8 cellular contexts compared by ENCODE assay signal in the genomic region with DNA sequence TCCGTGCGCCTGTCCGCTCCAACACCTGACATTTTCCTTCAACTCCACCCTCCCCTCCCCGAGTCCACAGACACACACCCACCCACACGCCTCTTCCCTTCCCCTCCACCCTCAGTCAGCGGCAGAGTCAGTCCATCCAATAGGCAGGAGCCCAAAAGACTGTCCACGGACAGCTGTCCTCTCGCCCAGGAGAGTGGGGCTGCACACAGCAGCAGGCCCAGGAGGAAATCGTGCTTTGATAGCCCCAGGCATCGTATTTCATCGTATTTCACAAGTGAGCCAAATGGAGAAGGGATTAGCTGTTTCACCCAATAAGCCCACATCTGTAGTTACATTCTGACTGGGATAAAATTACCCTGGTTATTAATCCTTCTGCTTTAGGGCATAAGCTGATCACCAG.
DNase-seq lines count a peak whose midpoint lies in the region; ATAC-seq and FAIRE-seq lines count a peak whose summit lies in the region.

No MANE protein-coding gene starts in this region.

- peak overlapping the region; percentile 86 for H3K4me3 Mint-ChIP-seq in activated naive CD4-positive, alpha-beta T cell treated with anti-CD3 and anti-CD28 coated beads, Interleukin-2, amount 50 U/mL, for 24 hours
- H3K4me3 Mint-ChIP-seq in activated T-helper 2 cell treated with anti-CD3 and anti-CD28 coated beads, Interferon-gamma antibody, Interleukin-2, Interleukin-4, amounts not matched to agents 10 μg/mL and 5 μg/mL and 100 μg/mL, durations not matched to agents 14 hours and 24 hours and 36 hours (ENCODE audit: low read depth) = peak overlapping the region; percentile 87

- intact Hi-C loops in activated T-helper 2 cell treated with anti-CD3 and anti-CD28 coated beads, Interferon-gamma antibody, Interleukin-2, Interleukin-4, amounts not matched to agents 10 μg/mL and 5 μg/mL and 100 μg/mL, durations not matched to agents 14 hours and 24 hours and 36 hours (cut with micrococcal nuclease) = no loop called here

- no peaks in the 10 kb centered on the region for H3K9me3 Mint-ChIP-seq in activated naive CD4-positive, alpha-beta T cell treated with anti-CD3 and anti-CD28 coated beads, Interleukin-2, amount 50 U/mL, for 24 hours
- H3K9me3 Mint-ChIP-seq in activated T-helper 2 cell treated with anti-CD3 and anti-CD28 coated beads, Interferon-gamma antibody, Interleukin-2, Interleukin-4, amounts not matched to agents 10 μg/mL and 5 μg/mL and 100 μg/mL, durations not matched to agents 14 hours and 24 hours and 36 hours = no peaks in the 10 kb centered on the region

- FAIRE-seq in urothelium cell line (lab: Jason Lieb, UNC) = peak; percentile 80

- no peaks in the 10 kb centered on the region for H3K36me3 Mint-ChIP-seq in activated naive CD4-positive, alpha-beta T cell treated with anti-CD3 and anti-CD28 coated beads, Interleukin-2, amount 50 U/mL, for 24 hours
- H3K36me3 Mint-ChIP-seq in activated T-helper 2 cell treated with anti-CD3 and anti-CD28 coated beads, Interferon-gamma antibody, Interleukin-2, Interleukin-4, amounts not matched to agents 10 μg/mL and 5 μg/mL and 100 μg/mL, durations not matched to agents 14 hours and 24 hours and 36 hours (ENCODE audit: low read depth) = no peaks in the 10 kb centered on the region

- no peaks in the 10 kb centered on the region for H3K27me3 Mint-ChIP-seq in activated naive CD4-positive, alpha-beta T cell treated with anti-CD3 and anti-CD28 coated beads, Interleukin-2, amount 50 U/mL, for 24 hours
- peaks cover 6% of the 10 kb centered on the region for H3K27me3 Mint-ChIP-seq in activated T-helper 2 cell treated with anti-CD3 and anti-CD28 coated beads, Interferon-gamma antibody, Interleukin-2, Interleukin-4, amounts not matched to agents 10 μg/mL and 5 μg/mL and 100 μg/mL, durations not matched to agents 14 hours and 24 hours and 36 hours (ENCODE audit: low read depth)

- no peak overlapping the region for H3K27ac Mint-ChIP-seq in activated naive CD4-positive, alpha-beta T cell treated with anti-CD3 and anti-CD28 coated beads, Interleukin-2, amount 50 U/mL, for 24 hours
- H3K27ac Mint-ChIP-seq in activated T-helper 2 cell treated with anti-CD3 and anti-CD28 coated beads, Interferon-gamma antibody, Interleukin-2, Interleukin-4, amounts not matched to agents 10 μg/mL and 5 μg/mL and 100 μg/mL, durations not matched to agents 14 hours and 24 hours and 36 hours = no peak overlapping the region

- H3K4me1 Mint-ChIP-seq in activated naive CD4-positive, alpha-beta T cell treated with anti-CD3 and anti-CD28 coated beads, Interleukin-2, amount 50 U/mL, for 24 hours = peaks cover 35% of the 10 kb centered on the region
- H3K4me1 Mint-ChIP-seq in activated T-helper 2 cell treated with anti-CD3 and anti-CD28 coated beads, Interferon-gamma antibody, Interleukin-2, Interleukin-4, amounts not matched to agents 10 μg/mL and 5 μg/mL and 100 μg/mL, durations not matched to agents 14 hours and 24 hours and 36 hours (ENCODE audit: low read depth) = peaks cover 21% of the 10 kb centered on the region

- ATAC-seq in GM19328 (IDR thresholded peaks at IDR 0.05; ENCODE audit: unreplicated experiment) = no peak
- no peak for ATAC-seq in GM19035 (IDR thresholded peaks at IDR 0.05; ENCODE audit: unreplicated experiment)

- DNase-seq in activated naive CD4-positive, alpha-beta T cell (lab: John Stamatoyannopoulos, UW) = no peak
- no peak for DNase-seq in activated T-helper 2 cell treated with anti-CD3 and anti-CD28 coated beads, Interferon-gamma antibody, Interleukin-2, Interleukin-4, amounts not matched to agents 10 μg/mL and 5 μg/mL and 100 μg/mL, durations not matched to agents 14 hours and 24 hours and 36 hours (ENCODE audit: low spot score)
- DNase-seq in left kidney (ENCODE audit: low read depth, low spot score) (peak; percentile 71), urothelium cell line (ENCODE audit: low spot score) (no peak)
- DNase-seq in stimulated activated CD4-positive, alpha-beta T cell treated with anti-CD3 and anti-CD28 coated beads, Interleukin-1b, Interleukin-23, amount 100 ng/mL, for 48 hours = no peak
